8 cellular contexts compared by ENCODE assay signal in the genomic region with DNA sequence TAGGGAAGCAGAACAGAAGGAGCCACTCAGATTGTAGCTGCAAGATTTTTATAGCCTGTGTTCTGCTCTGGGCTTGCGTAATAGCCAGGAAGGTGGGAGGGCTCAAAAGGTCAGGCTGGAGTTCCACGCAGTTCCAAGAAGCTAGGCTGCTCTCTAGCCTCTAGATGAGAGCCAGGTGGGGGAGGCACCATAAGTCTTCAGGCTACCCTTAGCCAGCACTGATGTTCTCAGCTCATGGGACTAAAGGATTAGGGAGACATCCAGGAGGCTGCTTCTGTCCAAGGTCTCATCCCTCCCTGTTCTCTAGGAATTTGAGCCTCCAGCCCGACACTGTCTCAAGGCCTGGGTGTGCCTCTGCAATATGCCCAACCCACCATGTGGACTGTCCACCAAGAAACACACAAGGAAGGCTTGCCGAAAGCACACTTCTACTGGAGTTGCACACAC. TPM values are rescaled to one million over a fixed set of nuclear protein-coding genes. Genes with fewer than 3 reads are reported as not detected.
DNase-seq lines count a peak whose midpoint lies in the region; ATAC-seq and TF ChIP-seq lines count a peak whose summit lies in the region.

No MANE protein-coding gene starts in this region.

- H3K4me2 ChIP-seq in Loucy (ENCODE audit: low read depth, low read length, poor library complexity, severe bottlenecking): peak overlapping the region; percentile 85

- H3K9me3 ChIP-seq in Loucy (ENCODE audit: insufficient read depth, low read depth, low read length) (no peaks in the 10 kb centered on the region), upper lobe of right lung (no peaks in the 10 kb centered on the region)

- H3K27ac ChIP-seq in caudate nucleus (ENCODE audit: low read depth, low read length) (peak overlapping the region; percentile 69), upper lobe of right lung (peak overlapping the region; percentile 93)

- no peak overlapping the region for H2AFZ ChIP-seq in Loucy (ENCODE audit: low read length)

- no peak for TF ChIP-seq CTCF in Loucy (conservative IDR thresholded peaks at IDR 0.05; ENCODE audit: low read length)
- no peak for TF ChIP-seq CTCF in upper lobe of right lung (IDR thresholded peaks at IDR 0.05)

- H3K4me1 ChIP-seq in Loucy (ENCODE audit: insufficient read depth, low read length, poor library complexity, severe bottlenecking): peaks cover 37% of the 10 kb centered on the region
- H3K4me1 ChIP-seq in upper lobe of right lung: peaks cover 44% of the 10 kb centered on the region

- H3K9me2 ChIP-seq in Loucy (replicated peaks; ENCODE audit: low read depth, low read length): no peaks in the 10 kb centered on the region

- H3K4me3 ChIP-seq in Loucy (ENCODE audit: low read length, poor library complexity, severe bottlenecking): peak overlapping the region; percentile 100
- peak overlapping the region; percentile 72 for H3K4me3 ChIP-seq in upper lobe of right lung

- peaks cover 13% of the 10 kb centered on the region for H4K20me1 ChIP-seq in Loucy (ENCODE audit: insufficient read depth, low read length, poor library complexity, severe bottlenecking)

- DNase-seq in AG08396 (ENCODE audit: low spot score) (peak; percentile 48), caudate nucleus (lab: John Stamatoyannopoulos, UW) (peak in 1 of 61 donors; percentile 2), medulla oblongata (ENCODE audit: extremely low spot score) (peak; percentile 62), upper lobe of right lung (peak; percentile 73), NCI-H2227 treated with DMSO at 0.1 percent for 48 hours (lab: John Stamatoyannopoulos, UW) (no peak)
- no peak for DNase-seq in activated CD4-positive, CD25-positive, alpha-beta regulatory T cell (lab: John Stamatoyannopoulos, UW)

- no peaks in the 10 kb centered on the region for H3F3A ChIP-seq in Loucy (ENCODE audit: low read depth)

- H3K36me3 ChIP-seq in Loucy (ENCODE audit: insufficient read depth, low read length): no peaks in the 10 kb centered on the region
- peaks cover 19% of the 10 kb centered on the region for H3K36me3 ChIP-seq in upper lobe of right lung

- ATAC-seq in upper lobe of right lung (peak; percentile 55), HG03378 (IDR thresholded peaks at IDR 0.05; ENCODE audit: unreplicated experiment) (no peak)

- no peaks in the 10 kb centered on the region for H3K27me3 ChIP-seq in Loucy (ENCODE audit: insufficient read depth, low read length, poor library complexity, severe bottlenecking)
- H3K27me3 ChIP-seq in upper lobe of right lung: no peaks in the 10 kb centered on the region

- peaks cover 39% of the 10 kb centered on the region for H3K79me2 ChIP-seq in Loucy (ENCODE audit: insufficient read depth, low read length)

- intact Hi-C loops in upper lobe of right lung (cut with DNase I): no loop called here

- peak overlapping the region; percentile 95 for H3K9ac ChIP-seq in Loucy (ENCODE audit: low read depth, low read length, poor library complexity, severe bottlenecking)

RNA-seq across cellular contexts. Expression of gene LMBR1L, which starts 1.7 kb away (rescaled TPM):
- total RNA-seq in upper lobe of right lung: 54.3 TPM

RNA-seq across cellular contexts. Expression of gene DHH, which starts 14.4 kb away (rescaled TPM):
- total RNA-seq in upper lobe of right lung: 2.1 TPM

RNA-seq across cellular contexts. Expression of gene TUBA1B, which starts 22.2 kb away (rescaled TPM):
- total RNA-seq in upper lobe of right lung: 440 TPM

RNA-seq across cellular contexts. Expression of gene RHEBL1, which starts 39.2 kb away (rescaled TPM):
- total RNA-seq in upper lobe of right lung: 1.1 TPM

RNA-seq across cellular contexts. Expression of gene KMT2D, which starts 48.4 kb away (rescaled TPM):
- 102 TPM for total RNA-seq in upper lobe of right lung

Comparison
In these comparisons a context has a peak if more than half of its experiments do, and no peak if none do; other contexts are left out.
1. DNase-seq: peak in AG08396 (single experiment), medulla oblongata (single experiment) and upper lobe of right lung (single experiment); none in NCI-H2227 treated with DMSO at 0.1 percent for 48 hours (single experiment) and activated CD4-positive, CD25-positive, alpha-beta regulatory T cell (0 of 4).